In the genomic region with DNA sequence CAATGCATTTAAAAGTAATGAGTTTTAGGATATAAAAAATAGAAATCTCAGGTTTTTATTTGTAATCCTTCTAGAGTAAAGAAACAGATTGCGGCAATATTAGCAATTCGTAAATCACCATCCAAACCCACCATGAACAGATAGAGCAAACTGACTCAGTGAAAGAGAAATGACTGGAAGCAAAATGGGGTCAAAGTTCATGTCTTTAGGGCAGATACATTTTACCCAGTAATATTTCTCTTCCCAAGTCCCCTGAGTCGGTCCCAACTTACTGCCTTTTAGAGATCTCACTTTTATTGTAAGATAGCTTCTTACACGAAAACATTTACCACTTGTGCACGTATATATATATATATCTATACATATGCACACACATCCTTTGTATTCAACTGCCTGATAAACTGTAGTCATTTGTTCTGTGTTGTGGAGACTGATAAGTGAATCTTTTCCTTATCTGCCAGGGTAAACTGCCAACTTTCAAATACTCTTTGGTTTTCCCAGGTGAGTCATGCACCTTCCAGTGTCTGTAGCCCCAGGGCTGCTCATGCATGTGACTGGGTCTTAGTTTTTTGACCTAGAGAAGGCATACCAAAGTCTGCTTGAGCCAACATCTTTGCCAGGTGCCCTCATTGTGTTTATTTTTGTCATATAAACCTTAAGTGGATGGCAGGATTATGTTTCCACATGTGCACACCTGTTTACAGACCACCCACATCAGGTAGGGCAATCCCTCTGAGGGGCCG, we compare ENCODE assay signal across 11 cellular contexts. TPM values are rescaled to one million over a fixed set of nuclear protein-coding genes. Genes with fewer than 3 reads are reported as not detected.
DNase-seq lines count a peak whose midpoint lies in the region; ATAC-seq and TF ChIP-seq lines count a peak whose summit lies in the region.
"Had no signal": no experiment of that assay in that cellular context is flagged by ENCODE, and none has a peak within 500 bp of the region (broad histone marks: within the 10 kb centered on the region; RNA-seq: fewer than 3 reads in every experiment).

No MANE protein-coding gene starts in this region.

- no peaks in the 10 kb centered on the region for H3K9me3 ChIP-seq in tibial artery

- no peak overlapping the region for H3K4me3 Mint-ChIP-seq in stimulated activated memory B cell treated with anti-CD40 and anti-IgM and Interleukin-4, amounts not matched to agents 10 μg/mL and 1 μg/mL and 100 μg/mL, for 72 hours
- H3K4me3 Mint-ChIP-seq: T-helper 17 cell had no signal

- peaks cover 0 to 59% of the 10 kb centered on the region in 2 donors for H3K27me3 ChIP-seq in tibial artery

- no peaks in the 10 kb centered on the region for H3K36me3 ChIP-seq in tibial artery

- no peaks in the 10 kb centered on the region for H3K9me3 Mint-ChIP-seq in stimulated activated memory B cell treated with anti-CD40 and anti-IgM and Interleukin-4, amounts not matched to agents 10 μg/mL and 1 μg/mL and 100 μg/mL, for 72 hours

- intact Hi-C loops in tibial artery (cut with DNase I; ENCODE audit: low total_unique reads) = no loop called here

- H3K36me3 Mint-ChIP-seq in stimulated activated memory B cell treated with anti-CD40 and anti-IgM and Interleukin-4, amounts not matched to agents 10 μg/mL and 1 μg/mL and 100 μg/mL, for 72 hours = no peaks in the 10 kb centered on the region

- H3K27ac ChIP-seq in tibial artery = no peak overlapping the region

- peaks cover 47% of the 10 kb centered on the region for H3K4me1 Mint-ChIP-seq in stimulated activated memory B cell treated with anti-CD40 and anti-IgM and Interleukin-4, amounts not matched to agents 10 μg/mL and 1 μg/mL and 100 μg/mL, for 72 hours

- H3K4me1 ChIP-seq in tibial artery = no peaks in the 10 kb centered on the region

- no peak overlapping the region for H3K4me3 ChIP-seq in epithelial cell of proximal tubule (ENCODE audit: low read depth, low read length)
- no peak overlapping the region for H3K4me3 ChIP-seq in tibial artery

- H3K27me3 Mint-ChIP-seq in stimulated activated memory B cell treated with anti-CD40 and anti-IgM and Interleukin-4, amounts not matched to agents 10 μg/mL and 1 μg/mL and 100 μg/mL, for 72 hours = no peaks in the 10 kb centered on the region

- DNase-seq in SIG-M5 treated with dmso at 0.1 percent for 504 hours (lab: John Stamatoyannopoulos, UW; ENCODE audit: unreplicated experiment) (peak; percentile 47), SIG-M5 (lab: John Stamatoyannopoulos, UW) (no peak), NCI-H226 (peak; percentile 94), epithelial cell of proximal tubule (ENCODE audit: low read depth) (peak; percentile 69), NCI-H524 (lab: John Stamatoyannopoulos, UW) (no peak), tibial artery (no peak), NCI-H446 treated with DMSO at 0.1 percent for 48 hours (lab: John Stamatoyannopoulos, UW) (no peak)
- DNase-seq: amygdala; effector memory CD4-positive, alpha-beta T cell; T-helper 17 cell had no signal

- peak overlapping the region; percentile 45 for H3K27ac Mint-ChIP-seq in stimulated activated memory B cell treated with anti-CD40 and anti-IgM and Interleukin-4, amounts not matched to agents 10 μg/mL and 1 μg/mL and 100 μg/mL, for 72 hours
- H3K27ac Mint-ChIP-seq: T-helper 17 cell had no signal

- ATAC-seq in stimulated activated memory B cell treated with anti-CD40 and anti-IgM and Interleukin-4, amounts not matched to agents 10 μg/mL and 1 μg/mL and 100 μg/mL, for 72 hours = no peak
- ATAC-seq: T-helper 17 cell had no signal

- no peak for TF ChIP-seq CTCF in epithelial cell of proximal tubule (conservative IDR thresholded peaks at IDR 0.05; ENCODE audit: low read depth, low read length)
- no peak for TF ChIP-seq CTCF in tibial artery (IDR thresholded peaks at IDR 0.05)

RNA-seq across cellular contexts. Expression of a gene that starts 7.8 kb away (rescaled TPM):
- 0.17 and 2.2 TPM in 2 replicates for total RNA-seq in epithelial cell of proximal tubule

Comparison
In these comparisons a context has a peak if more than half of its experiments do, and no peak if none do; other contexts are left out.
1. DNase-seq: peak in SIG-M5 treated with dmso at 0.1 percent for 504 hours (single experiment), NCI-H226 (single experiment) and epithelial cell of proximal tubule (single experiment); none in SIG-M5 (single experiment), NCI-H524 (0 of 2), tibial artery (0 of 2) and NCI-H446 treated with DMSO at 0.1 percent for 48 hours (single experiment).